26 cellular contexts compared by ENCODE assay signal in genomic region chr2:168702579-168702978, GRCh38.
DNase-seq lines count a peak whose midpoint lies in the region; ATAC-seq, FAIRE-seq and TF ChIP-seq lines count a peak whose summit lies in the region.
"Had no signal": no experiment of that assay in that cellular context is flagged by ENCODE, and none has a peak within 500 bp of the region (broad histone marks: within the 10 kb centered on the region; RNA-seq: fewer than 3 reads in every experiment).

No MANE protein-coding gene starts in this region.

- POLR2A ChIA-PET in HepG2 (lab: Yijun Ruan, JAX) (no interaction called here), A549 (lab: Yijun Ruan, JAX) (no interaction called here)

- WGBS in HepG2 (ENCODE audit: low lambda C conversion rate): 93% methylated on average over 2 of the region's 2 CpGs
- 100% methylated on average over 2 of the region's 2 CpGs for WGBS in right lobe of liver (ENCODE audit: insufficient coverage, low coverage, low lambda C conversion rate, missing lambda C conversion rate)
- 90% methylated on average over 2 of the region's 2 CpGs for WGBS in A549 (ENCODE audit: missing lambda C conversion rate)

- CTCF ChIA-PET in HepG2 (lab: Yijun Ruan, JAX; ENCODE audit: low intra/inter-chr PET ratio, low total read pairs): no interaction called here
- CTCF ChIA-PET in A549 (lab: Yijun Ruan, JAX): no interaction called here

- H4K20me1 ChIP-seq in HepG2 (ENCODE audit: insufficient read depth, low read length): no peaks in the 10 kb centered on the region
- H4K20me1 ChIP-seq: BLaER1 had no signal

- H3K36me3 ChIP-seq in HepG2 (replicated peaks in 1 of 2; ENCODE audit: control insufficient read depth in 1 of 2, insufficient read depth in 2 of 2, low read length in 2 of 2) (no peaks in the 10 kb centered on the region; a peak in 1 of 5 replicates), right lobe of liver (no peaks in the 10 kb centered on the region)
- H3K36me3 ChIP-seq: BE2C had no signal

- no peak for TF ChIP-seq EP300 in HepG2 (IDR thresholded peaks at IDR 0.05; ENCODE audit: low read depth in 2 of 2, low read length in 2 of 2)
- TF ChIP-seq EP300 in HepG2 (CRISPR knock-in tag; IDR thresholded peaks at IDR 0.05; ENCODE audit: borderline replicate concordance): no peak
- no peak for TF ChIP-seq EP300 in A549 (IDR thresholded peaks at IDR 0.05)

- FAIRE-seq in HepG2 (lab: Jason Lieb, UNC): no peak
- FAIRE-seq in A549 (lab: Jason Lieb, UNC): no peak
- FAIRE-seq: GM12878, GM12892, GM18507 had no signal

- ATAC-seq in HepG2: no peak
- no peak for ATAC-seq in right lobe of liver
- ATAC-seq in A549: no peak
- no peak for ATAC-seq in GM19023 (IDR thresholded peaks at IDR 0.05; ENCODE audit: unreplicated experiment)
- no peak for ATAC-seq in HG02938 (IDR thresholded peaks at IDR 0.05; ENCODE audit: unreplicated experiment)
- ATAC-seq: GM12878 had no signal

- TF ChIP-seq RAD21 in HepG2 (CRISPR knock-in tag; IDR thresholded peaks at IDR 0.05) (no peak), A549 (conservative IDR thresholded peaks at IDR 0.05 in 1 of 2, IDR thresholded peaks at IDR 0.05 in 1 of 2) (no peak)

- H3K4me1 ChIP-seq in HepG2 (ENCODE audit: insufficient read depth, low read length) (no peaks in the 10 kb centered on the region), right lobe of liver (peaks cover 0 to 13% (median 4%) of the 10 kb centered on the region in 4 donors), A549 (peaks cover 19% of the 10 kb centered on the region; the same call in 2 of the 3 replicates)
- H3K4me1 ChIP-seq: BLaER1 had no signal

- H3K9me3 ChIP-seq in HepG2 (ENCODE audit: low read length): no peaks in the 10 kb centered on the region
- no peaks in the 10 kb centered on the region for H3K9me3 ChIP-seq in right lobe of liver
- no peaks in the 10 kb centered on the region for H3K9me3 ChIP-seq in A549
- H3K9me3 ChIP-seq: BE2C had no signal

- TF ChIP-seq POLR2A in HepG2 (IDR thresholded peaks at IDR 0.05; ENCODE audit: insufficient read depth in 1 of 2, low read depth in 2 of 2, low read length in 2 of 2) (no peak), right lobe of liver (IDR thresholded peaks at IDR 0.05) (no peak), A549 (IDR thresholded peaks at IDR 0.05; ENCODE audit: low read length) (no peak)

- in situ Hi-C loops in HepG2 (cut with HindIII; ENCODE audit: extremely low pct_ligation_motif_present, low pct_unique_long_range_greater_than_20kb): no loop called here

- no peak for DNase-seq in HepG2 (ENCODE audit: low spot score)
- no peak for DNase-seq in right lobe of liver
- no peak for DNase-seq in A549 (ENCODE audit: low read depth in 1 of 2, low spot score in 1 of 2)
- DNase-seq in NCI-H2081 (lab: John Stamatoyannopoulos, UW): no peak
- DNase-seq: 8988T; ACHN; BE2C; C1 segment of cervical spinal cord; CD4-positive, alpha-beta memory T cell; CD4-positive, CD25-positive, alpha-beta regulatory T cell; CD8-positive, alpha-beta memory T cell; COR-L47; DMS 273 treated with DMSO at 0.1 percent for 48 hours; DMS153; DMS53; DMS79; DND-41; EL; GDM1 had no signal

- H3K9ac ChIP-seq in HepG2 (ENCODE audit: insufficient read depth, low read depth, low read length): no peak overlapping the region
- H3K9ac ChIP-seq: BLaER1 had no signal

- no peak overlapping the region for H3K4me3 ChIP-seq in HepG2 (replicated peaks in 1 of 3; ENCODE audit: insufficient read depth in 1 of 3, low read depth in 2 of 3, low read length in 3 of 3)
- H3K4me3 ChIP-seq in right lobe of liver: no peak overlapping the region
- no peak overlapping the region for H3K4me3 ChIP-seq in A549
- H3K4me3 ChIP-seq: BLaER1, GM12878 had no signal

- no TSS peak for BruUV-seq in HepG2 (replicated peaks; lab: Mats Ljungman, UMichigan)

- TF ChIP-seq CTCF in HepG2 (CRISPR knock-in tag; IDR thresholded peaks at IDR 0.05) (no peak), right lobe of liver (IDR thresholded peaks at IDR 0.05) (no peak), A549 (IDR thresholded peaks at IDR 0.05) (no peak), VCaP (conservative IDR thresholded peaks at IDR 0.05) (no peak)

- H2AFZ ChIP-seq in HepG2 (ENCODE audit: low read length): no peak overlapping the region

- no peak overlapping the region for H3K27ac ChIP-seq in HepG2 (ENCODE audit: extremely low read length, insufficient read depth, low read length)
- H3K27ac ChIP-seq in right lobe of liver: no peak overlapping the region
- no peak overlapping the region for H3K27ac ChIP-seq in A549
- peak overlapping the region; percentile 96; the same call in 1 of the 2 replicates for H3K27ac ChIP-seq in VCaP
- H3K27ac ChIP-seq: BLaER1 had no signal

- H3K79me2 ChIP-seq in HepG2 (ENCODE audit: insufficient read depth, low read length): no peaks in the 10 kb centered on the region

- H3K4me2 ChIP-seq in HepG2 (ENCODE audit: low read depth, low read length): no peak overlapping the region
- no peak overlapping the region for H3K4me2 ChIP-seq in A549
- H3K4me2 ChIP-seq: BLaER1 had no signal

- no peaks in the 10 kb centered on the region for H3K27me3 ChIP-seq in HepG2 (ENCODE audit: control insufficient read depth in 1 of 2, insufficient read depth in 2 of 2, low read length in 2 of 2)
- no peaks in the 10 kb centered on the region for H3K27me3 ChIP-seq in right lobe of liver
- H3K27me3 ChIP-seq: BE2C, BLaER1 had no signal

- intact Hi-C loops in HepG2 (cut with micrococcal nuclease; ENCODE audit: unreplicated experiment) (no loop called here), right lobe of liver (cut with DNase I) (no loop called here)

TF ChIP-seq in HepG2, 621 proteins besides CTCF, POLR2A, EP300 and RAD21:
- TF ChIP-seq NFYB (CRISPR knock-in tag; IDR thresholded peaks at IDR 0.05) (no peak), ZNF232 (CRISPR knock-in tag; IDR thresholded peaks at IDR 0.05; ENCODE audit: borderline replicate concordance) (no peak), MAFK (conservative IDR thresholded peaks at IDR 0.05 in 1 of 2, IDR thresholded peaks at IDR 0.05 in 1 of 2; ENCODE audit: low read length in 2 of 2) (peak; percentile 62 to 66), MAFF (IDR thresholded peaks at IDR 0.05; ENCODE audit: low read depth, low read length) (peak; percentile 50; the same call in 1 of the 2 replicates), BRCA1 (CRISPR knock-in tag; IDR thresholded peaks at IDR 0.05) (no peak)
TF ChIP-seq in HepG2: peak in this region for 2.

TF ChIP-seq in A549, 52 proteins besides CTCF, POLR2A, EP300 and RAD21:
- TF ChIP-seq HOXB13 (CRISPR knock-in tag; IDR thresholded peaks at IDR 0.05; ENCODE audit: low read depth) (no peak), ZSCAN20 (CRISPR knock-in tag; IDR thresholded peaks at IDR 0.05) (no peak), EHF (CRISPR knock-in tag; IDR thresholded peaks at IDR 0.05) (no peak), HES2 (IDR thresholded peaks at IDR 0.05) (no peak), ZC3H11A (IDR thresholded peaks at IDR 0.05) (no peak), RCOR1 (IDR thresholded peaks at IDR 0.05; ENCODE audit: low read depth, low read length) (no peak), JUNB (IDR thresholded peaks at IDR 0.05) (no peak), MAFK (IDR thresholded peaks at IDR 0.05; ENCODE audit: partially characterized antibody) (peak; percentile 5)

Comparison
In these comparisons a context has a peak if more than half of its experiments do, and no peak if none do; other contexts are left out.
1. Of the 38 proteins assayed by ChIP-seq in both HepG2 and A549: peak only in HepG2: none; only in A549: none; in both: MAFK; in neither: 37.